In genomic region chr17:46591332-46591731, GRCh38 we compare ENCODE assay signal across 8 cellular contexts. TPM values are rescaled to one million over a fixed set of nuclear protein-coding genes. Genes with fewer than 3 reads are reported as not detected.
DNase-seq lines count a peak whose midpoint lies in the region; ATAC-seq, FAIRE-seq and TF ChIP-seq lines count a peak whose summit lies in the region.
"Not testable (repeated sequence)": the region's sequence is repeated elsewhere in the genome, so short reads cannot be mapped to it uniquely, and the experiment has no call there.

No MANE protein-coding gene starts in this region.

- H3K4me3 ChIP-seq in CD4-positive, CD25-positive, alpha-beta regulatory T cell (ENCODE audit: low read depth, low read length); lower lobe of right lung: not testable (repeated sequence)

- CTCF ChIA-PET in T-cell (lab: Charles Lee), result not testable (repeated sequence)

- intact Hi-C loops in Right ventricle myocardium inferior (cut with DNase I); lower lobe of right lung (cut with DNase I): not testable (repeated sequence)

- not testable (repeated sequence) for H3K9me3 ChIP-seq in CD4-positive, CD25-positive, alpha-beta regulatory T cell (ENCODE audit: control insufficient read depth in 2 of 2, low read length in 2 of 2); lower lobe of right lung

- peak; percentile 92 for FAIRE-seq in GM19239 (lab: Jason Lieb, UNC)

- not testable (repeated sequence) for H3K36me3 Mint-ChIP-seq in CD4-positive, CD25-positive, alpha-beta regulatory T cell; T-cell; activated naive CD8-positive, alpha-beta T cell treated with anti-CD3 and anti-CD28 coated beads, Interleukin-2, amount 10 ng/mL, durations not matched to agents 7 days and 5 days; stimulated activated naive B cell treated with anti-CD40 and anti-IgM and Interleukin-4, amounts not matched to agents 10 μg/mL and 1 μg/mL and 100 μg/mL, for 72 hours

- not testable (repeated sequence) for H3K9me3 Mint-ChIP-seq in CD4-positive, CD25-positive, alpha-beta regulatory T cell; T-cell; activated naive CD8-positive, alpha-beta T cell treated with anti-CD3 and anti-CD28 coated beads, Interleukin-2, amount 10 ng/mL, durations not matched to agents 7 days and 5 days; stimulated activated naive B cell treated with anti-CD40 and anti-IgM and Interleukin-4, amounts not matched to agents 10 μg/mL and 1 μg/mL and 100 μg/mL, for 72 hours

- not testable (repeated sequence) for H3K4me1 Mint-ChIP-seq in CD4-positive, CD25-positive, alpha-beta regulatory T cell; T-cell; activated naive CD8-positive, alpha-beta T cell treated with anti-CD3 and anti-CD28 coated beads, Interleukin-2, amount 10 ng/mL, durations not matched to agents 7 days and 5 days; stimulated activated naive B cell treated with anti-CD40 and anti-IgM and Interleukin-4, amounts not matched to agents 10 μg/mL and 1 μg/mL and 100 μg/mL, for 72 hours

- not testable (repeated sequence) for H3K4me1 ChIP-seq in CD4-positive, CD25-positive, alpha-beta regulatory T cell (ENCODE audit: control insufficient read depth, insufficient read depth, low read length, poor library complexity, severe bottlenecking); lower lobe of right lung

- H3K27me3 Mint-ChIP-seq in CD4-positive, CD25-positive, alpha-beta regulatory T cell; T-cell; activated naive CD8-positive, alpha-beta T cell treated with anti-CD3 and anti-CD28 coated beads, Interleukin-2, amount 10 ng/mL, durations not matched to agents 7 days and 5 days; stimulated activated naive B cell treated with anti-CD40 and anti-IgM and Interleukin-4, amounts not matched to agents 10 μg/mL and 1 μg/mL and 100 μg/mL, for 72 hours: not testable (repeated sequence)

- H3K36me3 ChIP-seq in CD4-positive, CD25-positive, alpha-beta regulatory T cell (ENCODE audit: control insufficient read depth, insufficient read depth, low read length); lower lobe of right lung: not testable (repeated sequence)

- H3K27ac ChIP-seq in CD4-positive, CD25-positive, alpha-beta regulatory T cell (ENCODE audit: insufficient read depth, low read length, poor library complexity, severe bottlenecking); lower lobe of right lung: not testable (repeated sequence)

- H3K4me3 Mint-ChIP-seq in CD4-positive, CD25-positive, alpha-beta regulatory T cell; T-cell; activated naive CD8-positive, alpha-beta T cell treated with anti-CD3 and anti-CD28 coated beads, Interleukin-2, amount 10 ng/mL, durations not matched to agents 7 days and 5 days; stimulated activated naive B cell treated with anti-CD40 and anti-IgM and Interleukin-4, amounts not matched to agents 10 μg/mL and 1 μg/mL and 100 μg/mL, for 72 hours: not testable (repeated sequence)

- not testable (repeated sequence) for DNase-seq in CD4-positive, CD25-positive, alpha-beta regulatory T cell; GM19239 (ENCODE audit: insufficient read length, low spot score); T-cell; activated naive CD8-positive, alpha-beta T cell treated with anti-CD3 and anti-CD28 coated beads, Interleukin-2, amount 10 ng/mL, durations not matched to agents 7 days and 5 days; Right ventricle myocardium inferior (ENCODE audit: missing footprints); lower lobe of right lung; stimulated activated naive B cell treated with anti-CD40 and anti-IgM and Interleukin-4, amounts not matched to agents 10 μg/mL and 1 μg/mL and 100 μg/mL, for 72 hours

- ATAC-seq in CD4-positive, CD25-positive, alpha-beta regulatory T cell (ENCODE audit: low read depth in 2 of 2), result peak; percentile 25 to 30
- ATAC-seq in HG02973 (IDR thresholded peaks at IDR 0.05; ENCODE audit: unreplicated experiment), result peak; percentile 43
- peak; percentile 20 to 55 (median 22) for ATAC-seq in T-cell (replicated peaks in 1 of 4)
- peak; percentile 44 for ATAC-seq in activated naive CD8-positive, alpha-beta T cell treated with anti-CD3 and anti-CD28 coated beads, Interleukin-2, amount 10 ng/mL, durations not matched to agents 7 days and 5 days (ENCODE audit: low read depth)
- ATAC-seq in Right ventricle myocardium inferior, result peak; percentile 59
- peak; percentile 71 to 84 for ATAC-seq in lower lobe of right lung
- ATAC-seq in stimulated activated naive B cell treated with anti-CD40 and anti-IgM and Interleukin-4, amounts not matched to agents 10 μg/mL and 1 μg/mL and 100 μg/mL, for 72 hours (replicated peaks), result peak; percentile 90 to 92

- POLR2A ChIA-PET in T-cell (lab: Charles Lee); activated naive CD8-positive, alpha-beta T cell treated with anti-CD3 and anti-CD28 coated beads, Interleukin-2, amount 10 ng/mL, durations not matched to agents 7 days and 5 days (lab: Charles Lee): not testable (repeated sequence)

- H3K27me3 ChIP-seq in CD4-positive, CD25-positive, alpha-beta regulatory T cell (ENCODE audit: control insufficient read depth, insufficient read depth, low read length); lower lobe of right lung (ENCODE audit: low read depth): not testable (repeated sequence)

- not testable (repeated sequence) for TF ChIP-seq CTCF in lower lobe of right lung (IDR thresholded peaks at IDR 0.05)

- H3K27ac Mint-ChIP-seq in CD4-positive, CD25-positive, alpha-beta regulatory T cell; T-cell; activated naive CD8-positive, alpha-beta T cell treated with anti-CD3 and anti-CD28 coated beads, Interleukin-2, amount 10 ng/mL, durations not matched to agents 7 days and 5 days; stimulated activated naive B cell treated with anti-CD40 and anti-IgM and Interleukin-4, amounts not matched to agents 10 μg/mL and 1 μg/mL and 100 μg/mL, for 72 hours: not testable (repeated sequence)

RNA-seq across cellular contexts. Expression of gene NSF, which starts 0.9 kb away (rescaled TPM):
- 71.4 TPM for total RNA-seq in CD4-positive, CD25-positive, alpha-beta regulatory T cell
- polyA plus RNA-seq in CD4-positive, CD25-positive, alpha-beta regulatory T cell, result 10 to 100 TPM; 24.6 to 31.9 (median 27.8) TPM
- total RNA-seq in T-cell (10 to 100 TPM; 33.1 to 54.8 (median 43.2) TPM), Right ventricle myocardium inferior (26.8 TPM), lower lobe of right lung (52.7 TPM)
- 10 to 100 TPM; 49.8 to 52.8 TPM for total RNA-seq in activated naive CD8-positive, alpha-beta T cell treated with anti-CD3 and anti-CD28 coated beads, Interleukin-2, amount 10 ng/mL, durations not matched to agents 7 days and 5 days

RNA-seq across cellular contexts. Expression of gene ARL17A, which starts 11.8 kb away (rescaled TPM):
- 29.4 TPM for total RNA-seq in CD4-positive, CD25-positive, alpha-beta regulatory T cell
- polyA plus RNA-seq in CD4-positive, CD25-positive, alpha-beta regulatory T cell, result 1 to 10 TPM; 2.8 to 7.2 (median 4.7) TPM
- total RNA-seq in T-cell, result 10 to 100 TPM; 15.9 to 63.3 (median 39.6) TPM
- total RNA-seq in activated naive CD8-positive, alpha-beta T cell treated with anti-CD3 and anti-CD28 coated beads, Interleukin-2, amount 10 ng/mL, durations not matched to agents 7 days and 5 days, result 10 to 100 TPM; 24.0 to 25.6 TPM
- total RNA-seq in Right ventricle myocardium inferior, result 9.2 TPM
- 25.9 TPM for total RNA-seq in lower lobe of right lung

Comparison
In these comparisons a context has a peak if more than half of its experiments do, and no peak if none do; other contexts are left out.
1. ATAC-seq: peak in every context shown above with its lines; median percentile 91 in stimulated activated naive B cell treated with anti-CD40 and anti-IgM and Interleukin-4, amounts not matched to agents 10 μg/mL and 1 μg/mL and 100 μg/mL, for 72 hours; 78 in lower lobe of right lung; 59 in Right ventricle myocardium inferior; 44 in activated naive CD8-positive, alpha-beta T cell treated with anti-CD3 and anti-CD28 coated beads, Interleukin-2, amount 10 ng/mL, durations not matched to agents 7 days and 5 days; 43 in HG02973; 28 in CD4-positive, CD25-positive, alpha-beta regulatory T cell; 22 in T-cell.